ENCODE assay signal across 28 cellular contexts in genomic region chr7:155138204-155138603, GRCh38.
"Had no signal": no experiment of that assay in that cellular context is flagged by ENCODE, and none has a peak within 500 bp of the region (broad histone marks: within the 10 kb centered on the region; RNA-seq: fewer than 3 reads in every experiment).

No MANE protein-coding gene starts in this region.

- H3K36me3 ChIP-seq: neural progenitor cell, ovary, right lobe of liver, sigmoid colon, stomach, thoracic aorta, tibial artery, transverse colon, upper lobe of right lung, uterus had no signal

- DNase-seq: natural killer cell; occipital lobe; ovary; posterior cingulate gyrus; psoas muscle; right cardiac atrium; right lobe of liver; sigmoid colon; small intestine; stimulated activated CD4-positive, alpha-beta T cell treated with anti-CD3 and anti-CD28 coated beads, Interleukin-15, amount 100 ng/mL, for 24 hours; stimulated activated CD4-positive, alpha-beta T cell treated with anti-CD3 and anti-CD28 coated beads, Interleukin-2, amount 100 ng/mL, for 24 hours; stimulated activated CD4-positive, alpha-beta T cell treated with anti-CD3 and anti-CD28 coated beads, Interleukin-2, amount 100 ng/mL, for 48 hours; stimulated activated CD4-positive, alpha-beta T cell treated with anti-CD3 and anti-CD28 coated beads, Interleukin-4, amount 100 ng/mL, for 24 hours; stimulated activated naive B cell treated with anti-CD40 and anti-IgM and Interleukin-4, amounts not matched to agents 10 μg/mL and 1 μg/mL and 100 μg/mL, for 72 hours; stimulated activated naive CD4-positive, alpha-beta T cell treated with Interleukin-2 at 50 U/mL for 16 hours; stomach; tibial artery; transverse colon; upper lobe of right lung; uterus had no signal

- H3K4me1 ChIP-seq: neural progenitor cell, parathyroid adenoma, psoas muscle, right lobe of liver, sigmoid colon, stomach, tibial artery, transverse colon, upper lobe of right lung, uterus had no signal

- H3K9ac ChIP-seq: neural progenitor cell, parathyroid adenoma had no signal

- H3K36me3 Mint-ChIP-seq: natural killer cell; neural progenitor cell; stimulated activated effector memory CD8-positive, alpha-beta T cell treated with anti-CD3 and anti-CD28 coated beads, Interleukin-12 subunit alpha, Interleukin-12 subunit beta, amount 100 ng/mL, for 72 hours; stimulated activated naive B cell treated with anti-CD40 and anti-IgM and Interleukin-4, amounts not matched to agents 10 μg/mL and 1 μg/mL and 100 μg/mL, for 72 hours; type B pancreatic cell had no signal

- H3K27ac Mint-ChIP-seq: natural killer cell; nephron; neural progenitor cell; progenitor cell of endocrine pancreas; stimulated activated effector memory CD8-positive, alpha-beta T cell treated with anti-CD3 and anti-CD28 coated beads, Interleukin-12 subunit alpha, Interleukin-12 subunit beta, amount 100 ng/mL, for 72 hours; stimulated activated naive B cell treated with anti-CD40 and anti-IgM and Interleukin-4, amounts not matched to agents 10 μg/mL and 1 μg/mL and 100 μg/mL, for 72 hours; stimulated activated naive CD8-positive, alpha-beta T cell treated with anti-CD3 and anti-CD28 coated beads, Interleukin-15, Interleukin-2, amounts not matched to agents 100 ng/mL and 50 ng/mL, for 24 hours; type B pancreatic cell had no signal

- H3K4me1 Mint-ChIP-seq: natural killer cell; nephron; stimulated activated effector memory CD8-positive, alpha-beta T cell treated with anti-CD3 and anti-CD28 coated beads, Interleukin-12 subunit alpha, Interleukin-12 subunit beta, amount 100 ng/mL, for 72 hours; stimulated activated naive B cell treated with anti-CD40 and anti-IgM and Interleukin-4, amounts not matched to agents 10 μg/mL and 1 μg/mL and 100 μg/mL, for 72 hours had no signal

- H3K27me3 ChIP-seq: neural progenitor cell, ovary, right lobe of liver, transverse colon, upper lobe of right lung, uterus had no signal

- H3K9me3 ChIP-seq: ovary, psoas muscle, right lobe of liver, sigmoid colon, thoracic aorta, tibial artery, transverse colon, upper lobe of right lung, uterus had no signal

- H3K9me3 Mint-ChIP-seq: natural killer cell; nephron; neural progenitor cell; stimulated activated naive CD8-positive, alpha-beta T cell treated with anti-CD3 and anti-CD28 coated beads, Interleukin-15, Interleukin-2, amounts not matched to agents 100 ng/mL and 50 ng/mL, for 24 hours; type B pancreatic cell had no signal

- H3K4me3 ChIP-seq: neural progenitor cell, ovary, psoas muscle, right lobe of liver, sigmoid colon, stomach, thoracic aorta, tibial artery, transverse colon, upper lobe of right lung, uterus had no signal

- H3K27ac ChIP-seq: neural progenitor cell, ovary, parathyroid adenoma, psoas muscle, right lobe of liver, sigmoid colon, stomach, thoracic aorta, tibial artery, transverse colon, upper lobe of right lung, uterus had no signal

- H3K4me3 Mint-ChIP-seq: natural killer cell; nephron; neural progenitor cell; stimulated activated effector memory CD8-positive, alpha-beta T cell treated with anti-CD3 and anti-CD28 coated beads, Interleukin-12 subunit alpha, Interleukin-12 subunit beta, amount 100 ng/mL, for 72 hours; stimulated activated naive B cell treated with anti-CD40 and anti-IgM and Interleukin-4, amounts not matched to agents 10 μg/mL and 1 μg/mL and 100 μg/mL, for 72 hours; stimulated activated naive CD8-positive, alpha-beta T cell treated with anti-CD3 and anti-CD28 coated beads, Interleukin-15, Interleukin-2, amounts not matched to agents 100 ng/mL and 50 ng/mL, for 24 hours; type B pancreatic cell had no signal

- ATAC-seq: natural killer cell; psoas muscle; right cardiac atrium; right lobe of liver; stimulated activated effector memory CD8-positive, alpha-beta T cell treated with anti-CD3 and anti-CD28 coated beads, Interleukin-12 subunit alpha, Interleukin-12 subunit beta, amount 100 ng/mL, for 72 hours; stimulated activated naive B cell treated with anti-CD40 and anti-IgM and Interleukin-4, amounts not matched to agents 10 μg/mL and 1 μg/mL and 100 μg/mL, for 72 hours; upper lobe of right lung had no signal
